In genomic region chr6:42269553-42269952, GRCh38 we compare ENCODE assay signal across 12 cellular contexts. TPM values are rescaled to one million over a fixed set of nuclear protein-coding genes. Genes with fewer than 3 reads are reported as not detected.
A peak's percentile ranks its signal among the peaks of the same experiment; 100 is the strongest.
DNase-seq lines count a peak whose midpoint lies in the region; ATAC-seq, FAIRE-seq and TF ChIP-seq lines count a peak whose summit lies in the region.
"Had no signal": no experiment of that assay in that cellular context is flagged by ENCODE, and none has a peak within 500 bp of the region (broad histone marks: within the 10 kb centered on the region; RNA-seq: fewer than 3 reads in every experiment).

No MANE protein-coding gene starts in this region.

- no peak overlapping the region for H3K27ac ChIP-seq in PC-9
- H3K27ac ChIP-seq: brain microvascular endothelial cell, heart left ventricle, parathyroid adenoma had no signal

- no peak for FAIRE-seq in HTR-8/SVneo (lab: Jason Lieb, UNC)

- POLR2A ChIA-PET in PC-9 (lab: Charles Lee; ENCODE audit: unreplicated experiment) = no interaction called here

- H2AFZ ChIP-seq in PC-9 = no peak overlapping the region
- H2AFZ ChIP-seq: parathyroid adenoma had no signal

- DNase-seq in left colon (peak; percentile 37 to 53), HTR-8/SVneo (ENCODE audit: insufficient read length, low spot score) (no peak), PC-9 (no peak), globus pallidus (ENCODE audit: low spot score) (no peak), activated T-cell treated with anti-CD3 and anti-CD28 coated beads for 4 hours (no peak)
- DNase-seq: brain microvascular endothelial cell, heart left ventricle, NCI-H1105 treated with DMSO at 0.1 percent for 48 hours had no signal

- H3K36me3 ChIP-seq in PC-9 (ENCODE audit: low read depth) = 0 out of 2 replicates have a peak, but pooled peaks cover under 1% of the 10 kb centered on the region

- H3K4me1 ChIP-seq in PC-9 (replicated peaks; ENCODE audit: insufficient read depth) = no peaks in the 10 kb centered on the region
- H3K4me1 ChIP-seq: parathyroid adenoma had no signal

- no peak overlapping the region for H3K4me3 ChIP-seq in PC-9
- H3K4me3 ChIP-seq: heart left ventricle had no signal

- CTCF ChIA-PET in PC-9 (lab: Charles Lee) = no interaction called here

- intact Hi-C loops in left colon (cut with DNase I, micrococcal nuclease) (no loop called here), PC-9 (cut with micrococcal nuclease; ENCODE audit: unreplicated experiment) (no loop called here)

- H4K20me1 ChIP-seq in PC-9 (ENCODE audit: insufficient read depth) = no peaks in the 10 kb centered on the region

- no peak overlapping the region for H3K4me2 ChIP-seq in PC-9

- no peaks in the 10 kb centered on the region; the same call in 1 of the 2 replicates for H3F3A ChIP-seq in PC-9 (ENCODE audit: insufficient read depth, low read depth)

- ATAC-seq in GM18870 (IDR thresholded peaks at IDR 0.05; ENCODE audit: unreplicated experiment) (peak; percentile 67), GM21717 (IDR thresholded peaks at IDR 0.05; ENCODE audit: unreplicated experiment) (peak; percentile 93), HG03439 (IDR thresholded peaks at IDR 0.05; ENCODE audit: unreplicated experiment) (peak; percentile 76), left colon (peak; percentile 24)
- ATAC-seq: heart left ventricle had no signal

- H3K9me3 ChIP-seq in PC-9 (ENCODE audit: insufficient read depth, low read depth) = no peaks in the 10 kb centered on the region
- H3K9me3 ChIP-seq: heart left ventricle had no signal

- H3K79me2 ChIP-seq in PC-9 (ENCODE audit: low read depth) = no peaks in the 10 kb centered on the region
- H3K79me2 ChIP-seq: parathyroid adenoma had no signal

- TF ChIP-seq CTCF in PC-9 (conservative IDR thresholded peaks at IDR 0.05) = no peak

- BruUV-seq in PC-9 (replicated peaks; lab: Mats Ljungman, UMichigan) = no TSS peak

- H3K9me2 ChIP-seq in PC-9 (ENCODE audit: insufficient read depth) = no peaks in the 10 kb centered on the region

- H3K27me3 ChIP-seq in PC-9 (ENCODE audit: insufficient read depth, low read depth) = no peaks in the 10 kb centered on the region
- H3K27me3 ChIP-seq: brain microvascular endothelial cell, heart left ventricle had no signal

RNA-seq across cellular contexts. Expression of gene MRPS10, which starts 51.9 kb away (rescaled TPM):
- total RNA-seq in left colon (10 to 100 TPM; 24.9 to 30.6 TPM), PC-9 (2021) (38.7 and 56.5 TPM in 2 replicates)

Comparison
In these comparisons a context has a peak if more than half of its experiments do, and no peak if none do; other contexts are left out.
1. ATAC-seq: peak in every context shown above with its lines; median percentile 93 in GM21717; 76 in HG03439; 67 in GM18870; 24 in left colon.
2. DNase-seq: peak in left colon (2 of 2); none in HTR-8/SVneo (single experiment), PC-9 (0 of 2), globus pallidus (single experiment) and activated T-cell treated with anti-CD3 and anti-CD28 coated beads for 4 hours (single experiment).